ENCODE assay signal across 8 cellular contexts in the genomic region with DNA sequence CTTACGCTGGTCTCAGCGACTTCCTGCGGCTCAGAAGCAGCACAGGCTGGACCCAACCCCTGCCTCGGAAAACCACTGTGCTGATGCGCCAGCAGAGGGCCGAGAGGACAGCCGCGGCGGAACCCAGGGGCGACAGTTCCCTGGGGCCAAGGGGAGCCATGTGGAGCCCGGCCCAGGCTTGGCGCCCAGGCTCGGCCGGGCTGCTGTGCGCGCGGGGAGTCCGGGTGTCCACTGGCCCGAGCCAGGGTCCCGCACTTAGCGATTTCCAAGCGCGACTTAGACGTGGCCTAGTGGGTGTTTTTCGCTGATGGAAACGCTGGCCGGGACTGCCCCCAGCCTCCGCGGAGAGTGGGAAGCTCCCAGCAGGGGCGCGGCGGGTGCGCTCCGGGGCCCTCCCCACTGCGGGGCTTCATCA. TPM values are rescaled to one million over a fixed set of nuclear protein-coding genes. Genes with fewer than 3 reads are reported as not detected.
A peak's percentile ranks its signal among the peaks of the same experiment; 100 is the strongest.
DNase-seq lines count a peak whose midpoint lies in the region; ATAC-seq, FAIRE-seq and TF ChIP-seq lines count a peak whose summit lies in the region.

No MANE protein-coding gene starts in this region.

- peaks cover 0 to 4% of the 10 kb centered on the region in 2 donors for H3K27me3 ChIP-seq in body of pancreas
- no peaks in the 10 kb centered on the region for H3K27me3 ChIP-seq in thyroid gland

- WGBS in body of pancreas, 2 donors, result 8 to 14% methylated on average over 8 to 35 of the region's 35 CpGs
- WGBS in thyroid gland, 2 donors, result 3 to 5% methylated on average over 5 to 16 of the region's 35 CpGs

- ATAC-seq in activated CD4-positive, CD25-positive, alpha-beta regulatory T cell treated with anti-CD3 and anti-CD28 coated beads, Interleukin-2, amount 50 U/mL, for 24 hours, result peak; percentile 10 to 21
- ATAC-seq in body of pancreas (no peak), GM18505 (IDR thresholded peaks at IDR 0.05; ENCODE audit: unreplicated experiment) (no peak), HG02973 (IDR thresholded peaks at IDR 0.05; ENCODE audit: unreplicated experiment) (no peak)

- H3K4me1 ChIP-seq in body of pancreas (peaks cover 3% of the 10 kb centered on the region), kidney (ENCODE audit: control insufficient read depth in 1 of 2, insufficient read depth in 1 of 2, low read depth in 1 of 2, low read length in 2 of 2) (peaks cover 0 to 3% of the 10 kb centered on the region in 2 donors), thyroid gland (peaks cover 10 to 13% of the 10 kb centered on the region in 2 donors)

- H3K27ac ChIP-seq in body of pancreas (no peak overlapping the region), kidney (ENCODE audit: low read depth in 2 of 2, low read length in 2 of 2) (no peak overlapping the region), thyroid gland (no peak overlapping the region)

- H3K9me3 ChIP-seq in body of pancreas (no peaks in the 10 kb centered on the region), kidney (ENCODE audit: control insufficient read depth in 1 of 2, low read length in 2 of 2) (no peaks in the 10 kb centered on the region), thyroid gland (no peaks in the 10 kb centered on the region)

- peak overlapping the region in 1 of 2 donors; percentile 12 for H3K9ac ChIP-seq in kidney (ENCODE audit: low read length in 2 of 2)

- FAIRE-seq in kidney (lab: Jason Lieb, UNC), result no peak

- intact Hi-C loops in body of pancreas (cut with DNase I) (no loop called here), kidney (cut with DNase I) (no loop called here), thyroid gland (cut with DNase I) (no loop called here)

- no peaks in the 10 kb centered on the region for H3K36me3 ChIP-seq in body of pancreas (replicated peaks in 1 of 2; ENCODE audit: insufficient read depth in 1 of 2, low read depth in 2 of 2)
- no peaks in the 10 kb centered on the region for H3K36me3 ChIP-seq in kidney (ENCODE audit: control insufficient read depth in 1 of 2, insufficient read depth in 2 of 2, low read length in 2 of 2)
- H3K36me3 ChIP-seq in thyroid gland, result no peaks in the 10 kb centered on the region

- TF ChIP-seq POLR2A in body of pancreas (IDR thresholded peaks at IDR 0.05) (no peak), thyroid gland (IDR thresholded peaks at IDR 0.05) (no peak), GM18505 (IDR thresholded peaks at IDR 0.05; ENCODE audit: borderline replicate concordance, extremely low read depth, insufficient read depth, insufficient read length) (no peak)

- no peak overlapping the region for H3K4me3 ChIP-seq in body of pancreas
- H3K4me3 ChIP-seq in kidney (ENCODE audit: low read length in 2 of 2), result peak overlapping the region in 1 of 2 donors; percentile 25
- no peak overlapping the region for H3K4me3 ChIP-seq in thyroid gland (replicated peaks in 1 of 3)

- peak in 4 of 7 experiments; percentile 16 to 35 (median 28) for TF ChIP-seq CTCF in body of pancreas (IDR thresholded peaks at IDR 0.05)
- TF ChIP-seq CTCF in kidney (IDR thresholded peaks at IDR 0.05; ENCODE audit: borderline replicate concordance, extremely low read depth, insufficient read depth), result peak; percentile 33
- TF ChIP-seq CTCF in thyroid gland (IDR thresholded peaks at IDR 0.05), result peak in 4 of 6 experiments; percentile 6 to 40 (median 28)

- no peak for DNase-seq in activated CD4-positive, CD25-positive, alpha-beta regulatory T cell (lab: John Stamatoyannopoulos, UW)
- DNase-seq in body of pancreas (peak in 1 of 4 donors; percentile 45), kidney (no peak), thyroid gland (peak; percentile 39), NOMO-1 treated with dmso at 0.1 percent for 144 hours (lab: John Stamatoyannopoulos, UW; ENCODE audit: unreplicated experiment) (no peak)

RNA-seq across cellular contexts. Expression of gene ZNF32, which starts 18.6 kb away (rescaled TPM):
- total RNA-seq in body of pancreas, result 10 to 100 TPM; 31.6 to 47.5 TPM
- 35.0 TPM for total RNA-seq in kidney
- 73.7 TPM for polyA plus RNA-seq in kidney (ENCODE audit: insufficient read depth, low read depth, low replicate concordance)
- 10 to 100 TPM; 28.9 to 63.3 (median 48.4) TPM for total RNA-seq in thyroid gland

Comparison
In these comparisons a context has a peak if more than half of its experiments do, and no peak if none do; other contexts are left out.
1. ATAC-seq: peak in activated CD4-positive, CD25-positive, alpha-beta regulatory T cell treated with anti-CD3 and anti-CD28 coated beads, Interleukin-2, amount 50 U/mL, for 24 hours (2 of 2); none in body of pancreas (single experiment), GM18505 (single experiment) and HG02973 (single experiment).
2. DNase-seq: peak in thyroid gland (2 of 2); none in activated CD4-positive, CD25-positive, alpha-beta regulatory T cell (0 of 4), kidney (single experiment) and NOMO-1 treated with dmso at 0.1 percent for 144 hours (single experiment).
3. Peak in every context shown above with its lines, with median percentiles within 50 percentile points of each other: CTCF ChIP-seq.